ENCODE assay signal across 8 cellular contexts in the genomic region with DNA sequence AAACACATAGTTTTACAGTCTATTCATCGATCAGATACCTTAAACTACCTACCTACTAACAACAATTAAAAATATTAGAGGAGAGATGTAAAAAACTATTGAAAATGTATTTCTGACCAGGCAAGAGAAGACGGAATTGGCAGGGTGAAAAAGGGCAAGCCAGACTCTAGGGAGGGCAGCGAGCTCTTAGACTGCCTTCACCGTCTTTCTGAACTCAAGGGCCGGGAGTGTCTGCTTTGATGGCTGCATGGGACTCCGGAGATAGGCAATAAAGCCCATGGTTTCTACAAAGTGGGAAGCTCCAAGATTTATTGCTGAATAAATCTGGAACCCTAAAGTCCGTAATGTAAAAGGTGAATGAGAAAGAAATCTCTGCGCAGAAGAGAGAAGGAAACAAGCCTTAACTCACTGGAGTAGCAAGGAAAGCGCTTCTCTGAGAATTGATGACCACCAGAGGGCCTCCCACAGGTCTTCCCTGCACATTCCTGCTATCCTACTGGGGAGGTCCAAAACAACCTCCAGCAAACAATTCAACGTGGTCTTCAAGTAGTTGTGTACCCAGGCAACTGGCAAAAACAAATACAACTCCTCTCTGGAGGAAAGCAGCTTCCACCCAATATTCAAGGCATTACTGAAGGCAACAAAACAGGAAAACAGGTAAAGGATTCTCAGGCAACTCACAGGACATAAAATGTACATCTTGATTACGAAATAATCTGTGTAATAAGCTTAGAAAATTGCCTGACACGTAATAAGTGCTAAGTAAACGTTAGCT.
A peak's percentile ranks its signal among the peaks of the same experiment; 100 is the strongest.
DNase-seq lines count a peak whose midpoint lies in the region; ATAC-seq and TF ChIP-seq lines count a peak whose summit lies in the region.

No MANE protein-coding gene starts in this region.

- no peak overlapping the region for H3K27ac Mint-ChIP-seq in activated naive CD8-positive, alpha-beta T cell treated with anti-CD3 and anti-CD28 coated beads for 36 hours

- H3K4me1 Mint-ChIP-seq in activated naive CD8-positive, alpha-beta T cell treated with anti-CD3 and anti-CD28 coated beads for 36 hours, result peaks cover 2% of the 10 kb centered on the region

- H3K36me3 ChIP-seq in heart left ventricle (no peaks in the 10 kb centered on the region), upper lobe of right lung (no peaks in the 10 kb centered on the region)
- H3K36me3 ChIP-seq in effector memory CD4-positive, alpha-beta T cell (ENCODE audit: control insufficient read depth, insufficient read depth, low read length), result no peaks in the 10 kb centered on the region

- TF ChIP-seq CTCF in heart left ventricle (IDR thresholded peaks at IDR 0.05), result peak in 11 of 12 donors; percentile 9 to 36 (median 21)
- peak; percentile 20 for TF ChIP-seq CTCF in upper lobe of right lung (IDR thresholded peaks at IDR 0.05)

- H3K27ac ChIP-seq in heart left ventricle (no peak overlapping the region), upper lobe of right lung (no peak overlapping the region)
- no peak overlapping the region for H3K27ac ChIP-seq in effector memory CD4-positive, alpha-beta T cell (ENCODE audit: insufficient read depth, low read length, poor library complexity, severe bottlenecking)

- H3K4me3 ChIP-seq in heart left ventricle (no peak overlapping the region), upper lobe of right lung (no peak overlapping the region)
- H3K4me3 ChIP-seq in effector memory CD4-positive, alpha-beta T cell (ENCODE audit: insufficient read depth, low read depth, low read length, poor library complexity, severe bottlenecking), result no peak overlapping the region

- 66 to 71% (median 69%) methylated on average over 13 of the region's 13 CpGs for WGBS in heart left ventricle, 4 donors

- H3K4me3 Mint-ChIP-seq in activated naive CD8-positive, alpha-beta T cell treated with anti-CD3 and anti-CD28 coated beads for 36 hours, result no peak overlapping the region

- no peaks in the 10 kb centered on the region for H3K9me3 ChIP-seq in heart left ventricle
- no peaks in the 10 kb centered on the region for H3K9me3 ChIP-seq in upper lobe of right lung
- H3K9me3 ChIP-seq in effector memory CD4-positive, alpha-beta T cell (ENCODE audit: control insufficient read depth, low read length), result no peaks in the 10 kb centered on the region

- ATAC-seq in heart left ventricle (no peak), Right ventricle myocardium inferior (no peak), upper lobe of right lung (no peak)

- no peaks in the 10 kb centered on the region for H3K36me3 Mint-ChIP-seq in activated naive CD8-positive, alpha-beta T cell treated with anti-CD3 and anti-CD28 coated beads for 36 hours

- DNase-seq in heart left ventricle, result no peak
- DNase-seq in Right ventricle myocardium inferior (ENCODE audit: missing footprints), result no peak
- peak; percentile 28 for DNase-seq in RPMI7951 (ENCODE audit: low read depth)
- peak; percentile 19 for DNase-seq in foreskin melanocyte
- DNase-seq in upper lobe of right lung, result no peak
- no peak for DNase-seq in effector memory CD4-positive, alpha-beta T cell
- DNase-seq in activated gamma-delta T cell treated with Interleukin-2 at 50 U/mL for 16 hours, result no peak
- no peak for DNase-seq in activated naive CD8-positive, alpha-beta T cell treated with anti-CD3 and anti-CD28 coated beads for 36 hours

- no peaks in the 10 kb centered on the region for H3K27me3 Mint-ChIP-seq in activated naive CD8-positive, alpha-beta T cell treated with anti-CD3 and anti-CD28 coated beads for 36 hours

- H3K27me3 ChIP-seq in heart left ventricle (no peaks in the 10 kb centered on the region), upper lobe of right lung (no peaks in the 10 kb centered on the region)
- no peaks in the 10 kb centered on the region for H3K27me3 ChIP-seq in effector memory CD4-positive, alpha-beta T cell (replicated peaks; ENCODE audit: control insufficient read depth, insufficient read depth, low read length, poor library complexity, severe bottlenecking)

- no peaks in the 10 kb centered on the region for H3K9me3 Mint-ChIP-seq in activated naive CD8-positive, alpha-beta T cell treated with anti-CD3 and anti-CD28 coated beads for 36 hours

- TF ChIP-seq POLR2A in heart left ventricle (IDR thresholded peaks at IDR 0.05), result no peak

- H3K4me1 ChIP-seq in heart left ventricle, result no peaks in the 10 kb centered on the region
- H3K4me1 ChIP-seq in upper lobe of right lung, result no peaks in the 10 kb centered on the region
- H3K4me1 ChIP-seq in effector memory CD4-positive, alpha-beta T cell (ENCODE audit: control insufficient read depth, insufficient read depth, low read length, poor library complexity, severe bottlenecking), result no peaks in the 10 kb centered on the region

- intact Hi-C loops in heart left ventricle (cut with DNase I), result no loop called here
- intact Hi-C loops in Right ventricle myocardium inferior (cut with DNase I), result no loop called here
- intact Hi-C loops in upper lobe of right lung (cut with DNase I), result no loop called here

Comparison
In these comparisons a context has a peak if more than half of its experiments do, and no peak if none do; other contexts are left out.
1. DNase-seq: peak in RPMI7951 (single experiment) and foreskin melanocyte (single experiment); none in heart left ventricle (0 of 5), Right ventricle myocardium inferior (single experiment), upper lobe of right lung (single experiment), effector memory CD4-positive, alpha-beta T cell (0 of 3), activated gamma-delta T cell treated with Interleukin-2 at 50 U/mL for 16 hours (single experiment) and activated naive CD8-positive, alpha-beta T cell treated with anti-CD3 and anti-CD28 coated beads for 36 hours (single experiment).